3 cellular contexts compared by ENCODE assay signal in the genomic region with DNA sequence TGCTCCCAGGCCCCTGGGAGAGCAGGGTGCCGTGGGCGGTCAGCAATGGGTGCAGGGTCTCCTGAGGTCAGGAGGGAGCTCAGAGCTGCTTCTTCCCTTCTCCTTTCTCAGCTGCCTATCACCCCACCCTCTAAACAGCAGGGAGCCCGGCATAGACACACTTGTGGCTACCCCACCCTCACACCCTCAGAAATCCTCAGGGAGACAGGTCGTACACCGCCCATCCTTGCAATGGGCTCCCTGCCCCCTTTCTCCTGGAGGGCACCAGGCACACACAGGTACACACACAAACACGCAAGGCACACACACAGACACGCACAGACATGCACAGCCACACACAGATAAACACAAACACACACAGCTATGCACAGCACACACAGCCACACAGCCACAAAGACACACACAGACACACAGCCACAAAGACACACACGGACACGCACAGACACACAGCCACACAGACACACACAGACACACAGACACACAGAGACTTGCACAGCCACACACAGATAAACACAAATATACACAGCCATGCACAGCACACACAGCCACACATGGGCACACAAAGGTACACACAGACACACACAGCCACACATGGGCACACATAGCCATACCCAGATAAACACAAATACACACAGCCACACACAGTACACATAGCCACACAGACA.
A peak's percentile ranks its signal among the peaks of the same experiment; 100 is the strongest.
TF ChIP-seq lines count a peak whose summit lies in the region.

No MANE protein-coding gene starts in this region.

TF ChIP-seq in SK-N-SH, 30 proteins besides CTCF, POLR2A, EP300 and RAD21:
- TF ChIP-seq, protein P1, sequence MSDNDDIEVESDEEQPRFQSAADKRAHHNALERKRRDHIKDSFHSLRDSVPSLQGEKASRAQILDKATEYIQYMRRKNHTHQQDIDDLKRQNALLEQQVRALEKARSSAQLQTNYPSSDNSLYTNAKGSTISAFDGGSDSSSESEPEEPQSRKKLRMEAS (IDR thresholded peaks at IDR 0.05; ENCODE audit: low read depth): no peak
- TF ChIP-seq YY1 (IDR thresholded peaks at IDR 0.05; ENCODE audit: low read depth) (no peak), SIN3A (IDR thresholded peaks at IDR 0.05; ENCODE audit: borderline replicate concordance, low read depth, low read length) (no peak), JUND (IDR thresholded peaks at IDR 0.05) (no peak), TEAD4 (IDR thresholded peaks at IDR 0.05; ENCODE audit: borderline replicate concordance, insufficient read depth) (no peak)
TF ChIP-seq in SK-N-SH: peak in this region for 0.

TF ChIP-seq in SK-N-SH treated with all-trans-retinoic acid at 6 μM for 48 hours, 23 proteins besides CTCF, POLR2A, EP300 and RAD21:
- no peak for TF ChIP-seq ZC3H10 (CRISPR knock-in tag; IDR thresholded peaks at IDR 0.05)
- no peak for TF ChIP-seq ZFP30 (CRISPR knock-in tag; IDR thresholded peaks at IDR 0.05)
- no peak for TF ChIP-seq GLIS3 (CRISPR knock-in tag; IDR thresholded peaks at IDR 0.05)
- TF ChIP-seq BACH2 (CRISPR knock-in tag; IDR thresholded peaks at IDR 0.05; ENCODE audit: borderline replicate concordance): no peak
- no peak for TF ChIP-seq ZFP3 (CRISPR knock-in tag; IDR thresholded peaks at IDR 0.05)
- no peak for TF ChIP-seq ZNF70 (CRISPR knock-in tag; IDR thresholded peaks at IDR 0.05)
- no peak for TF ChIP-seq ZNF565 (CRISPR knock-in tag; conservative IDR thresholded peaks at IDR 0.05; ENCODE audit: low read depth)
- TF ChIP-seq, protein P2, sequence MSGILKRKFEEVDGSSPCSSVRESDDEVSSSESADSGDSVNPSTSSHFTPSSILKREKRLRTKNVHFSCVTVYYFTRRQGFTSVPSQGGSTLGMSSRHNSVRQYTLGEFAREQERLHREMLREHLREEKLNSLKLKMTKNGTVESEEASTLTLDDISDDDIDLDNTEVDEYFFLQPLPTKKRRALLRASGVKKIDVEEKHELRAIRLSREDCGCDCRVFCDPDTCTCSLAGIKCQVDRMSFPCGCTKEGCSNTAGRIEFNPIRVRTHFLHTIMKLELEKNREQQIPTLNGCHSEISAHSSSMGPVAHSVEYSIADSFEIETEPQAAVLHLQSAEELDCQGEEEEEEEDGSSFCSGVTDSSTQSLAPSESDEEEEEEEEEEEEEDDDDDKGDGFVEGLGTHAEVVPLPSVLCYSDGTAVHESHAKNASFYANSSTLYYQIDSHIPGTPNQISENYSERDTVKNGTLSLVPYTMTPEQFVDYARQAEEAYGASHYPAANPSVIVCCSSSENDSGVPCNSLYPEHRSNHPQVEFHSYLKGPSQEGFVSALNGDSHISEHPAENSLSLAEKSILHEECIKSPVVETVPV (CRISPR knock-in tag; IDR thresholded peaks at IDR 0.05): no peak
- no peak for TF ChIP-seq OSR1 (CRISPR knock-in tag; IDR thresholded peaks at IDR 0.05)
- TF ChIP-seq, protein P3, sequence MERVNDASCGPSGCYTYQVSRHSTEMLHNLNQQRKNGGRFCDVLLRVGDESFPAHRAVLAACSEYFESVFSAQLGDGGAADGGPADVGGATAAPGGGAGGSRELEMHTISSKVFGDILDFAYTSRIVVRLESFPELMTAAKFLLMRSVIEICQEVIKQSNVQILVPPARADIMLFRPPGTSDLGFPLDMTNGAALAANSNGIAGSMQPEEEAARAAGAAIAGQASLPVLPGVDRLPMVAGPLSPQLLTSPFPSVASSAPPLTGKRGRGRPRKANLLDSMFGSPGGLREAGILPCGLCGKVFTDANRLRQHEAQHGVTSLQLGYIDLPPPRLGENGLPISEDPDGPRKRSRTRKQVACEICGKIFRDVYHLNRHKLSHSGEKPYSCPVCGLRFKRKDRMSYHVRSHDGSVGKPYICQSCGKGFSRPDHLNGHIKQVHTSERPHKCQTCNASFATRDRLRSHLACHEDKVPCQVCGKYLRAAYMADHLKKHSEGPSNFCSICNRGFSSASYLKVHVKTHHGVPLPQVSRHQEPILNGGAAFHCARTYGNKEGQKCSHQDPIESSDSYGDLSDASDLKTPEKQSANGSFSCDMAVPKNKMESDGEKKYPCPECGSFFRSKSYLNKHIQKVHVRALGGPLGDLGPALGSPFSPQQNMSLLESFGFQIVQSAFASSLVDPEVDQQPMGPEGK (CRISPR knock-in tag; IDR thresholded peaks at IDR 0.05; ENCODE audit: borderline replicate concordance): no peak

TF ChIP-seq in HepG2, 621 proteins besides CTCF, POLR2A, EP300 and RAD21:
- TF ChIP-seq, protein P4, sequence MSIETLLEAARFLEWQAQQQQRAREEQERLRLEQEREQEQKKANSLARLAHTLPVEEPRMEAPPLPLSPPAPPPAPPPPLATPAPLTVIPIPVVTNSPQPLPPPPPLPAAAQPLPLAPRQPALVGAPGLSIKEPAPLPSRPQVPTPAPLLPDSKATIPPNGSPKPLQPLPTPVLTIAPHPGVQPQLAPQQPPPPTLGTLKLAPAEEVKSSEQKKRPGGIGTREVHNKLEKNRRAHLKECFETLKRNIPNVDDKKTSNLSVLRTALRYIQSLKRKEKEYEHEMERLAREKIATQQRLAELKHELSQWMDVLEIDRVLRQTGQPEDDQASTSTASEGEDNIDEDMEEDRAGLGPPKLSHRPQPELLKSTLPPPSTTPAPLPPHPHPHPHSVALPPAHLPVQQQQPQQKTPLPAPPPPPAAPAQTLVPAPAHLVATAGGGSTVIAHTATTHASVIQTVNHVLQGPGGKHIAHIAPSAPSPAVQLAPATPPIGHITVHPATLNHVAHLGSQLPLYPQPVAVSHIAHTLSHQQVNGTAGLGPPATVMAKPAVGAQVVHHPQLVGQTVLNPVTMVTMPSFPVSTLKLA (IDR thresholded peaks at IDR 0.05): 0 out of 2 replicates have a peak, but pooled peaks have one; percentile 2
- TF ChIP-seq ATF7 (IDR thresholded peaks at IDR 0.05): 0 out of 2 replicates have a peak, but pooled peaks have one; percentile 1
- TF ChIP-seq ATF7 (CRISPR knock-in tag; IDR thresholded peaks at IDR 0.05): no peak
- TF ChIP-seq, protein P5, sequence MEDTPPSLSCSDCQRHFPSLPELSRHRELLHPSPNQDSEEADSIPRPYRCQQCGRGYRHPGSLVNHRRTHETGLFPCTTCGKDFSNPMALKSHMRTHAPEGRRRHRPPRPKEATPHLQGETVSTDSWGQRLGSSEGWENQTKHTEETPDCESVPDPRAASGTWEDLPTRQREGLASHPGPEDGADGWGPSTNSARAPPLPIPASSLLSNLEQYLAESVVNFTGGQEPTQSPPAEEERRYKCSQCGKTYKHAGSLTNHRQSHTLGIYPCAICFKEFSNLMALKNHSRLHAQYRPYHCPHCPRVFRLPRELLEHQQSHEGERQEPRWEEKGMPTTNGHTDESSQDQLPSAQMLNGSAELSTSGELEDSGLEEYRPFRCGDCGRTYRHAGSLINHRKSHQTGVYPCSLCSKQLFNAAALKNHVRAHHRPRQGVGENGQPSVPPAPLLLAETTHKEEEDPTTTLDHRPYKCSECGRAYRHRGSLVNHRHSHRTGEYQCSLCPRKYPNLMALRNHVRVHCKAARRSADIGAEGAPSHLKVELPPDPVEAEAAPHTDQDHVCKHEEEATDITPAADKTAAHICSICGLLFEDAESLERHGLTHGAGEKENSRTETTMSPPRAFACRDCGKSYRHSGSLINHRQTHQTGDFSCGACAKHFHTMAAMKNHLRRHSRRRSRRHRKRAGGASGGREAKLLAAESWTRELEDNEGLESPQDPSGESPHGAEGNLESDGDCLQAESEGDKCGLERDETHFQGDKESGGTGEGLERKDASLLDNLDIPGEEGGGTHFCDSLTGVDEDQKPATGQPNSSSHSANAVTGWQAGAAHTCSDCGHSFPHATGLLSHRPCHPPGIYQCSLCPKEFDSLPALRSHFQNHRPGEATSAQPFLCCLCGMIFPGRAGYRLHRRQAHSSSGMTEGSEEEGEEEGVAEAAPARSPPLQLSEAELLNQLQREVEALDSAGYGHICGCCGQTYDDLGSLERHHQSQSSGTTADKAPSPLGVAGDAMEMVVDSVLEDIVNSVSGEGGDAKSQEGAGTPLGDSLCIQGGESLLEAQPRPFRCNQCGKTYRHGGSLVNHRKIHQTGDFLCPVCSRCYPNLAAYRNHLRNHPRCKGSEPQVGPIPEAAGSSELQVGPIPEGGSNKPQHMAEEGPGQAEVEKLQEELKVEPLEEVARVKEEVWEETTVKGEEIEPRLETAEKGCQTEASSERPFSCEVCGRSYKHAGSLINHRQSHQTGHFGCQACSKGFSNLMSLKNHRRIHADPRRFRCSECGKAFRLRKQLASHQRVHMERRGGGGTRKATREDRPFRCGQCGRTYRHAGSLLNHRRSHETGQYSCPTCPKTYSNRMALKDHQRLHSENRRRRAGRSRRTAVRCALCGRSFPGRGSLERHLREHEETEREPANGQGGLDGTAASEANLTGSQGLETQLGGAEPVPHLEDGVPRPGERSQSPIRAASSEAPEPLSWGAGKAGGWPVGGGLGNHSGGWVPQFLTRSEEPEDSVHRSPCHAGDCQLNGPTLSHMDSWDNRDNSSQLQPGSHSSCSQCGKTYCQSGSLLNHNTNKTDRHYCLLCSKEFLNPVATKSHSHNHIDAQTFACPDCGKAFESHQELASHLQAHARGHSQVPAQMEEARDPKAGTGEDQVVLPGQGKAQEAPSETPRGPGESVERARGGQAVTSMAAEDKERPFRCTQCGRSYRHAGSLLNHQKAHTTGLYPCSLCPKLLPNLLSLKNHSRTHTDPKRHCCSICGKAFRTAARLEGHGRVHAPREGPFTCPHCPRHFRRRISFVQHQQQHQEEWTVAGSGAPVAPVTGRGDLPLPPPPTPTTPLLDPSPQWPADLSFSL (CRISPR knock-in tag; IDR thresholded peaks at IDR 0.05): peak; percentile 93
- no peak for TF ChIP-seq ZSCAN30 (CRISPR knock-in tag; IDR thresholded peaks at IDR 0.05)
- no peak for TF ChIP-seq RXRA (CRISPR knock-in tag; IDR thresholded peaks at IDR 0.05)
